Comparison of ENCODE assay signal across 28 cellular contexts in the genomic region with DNA sequence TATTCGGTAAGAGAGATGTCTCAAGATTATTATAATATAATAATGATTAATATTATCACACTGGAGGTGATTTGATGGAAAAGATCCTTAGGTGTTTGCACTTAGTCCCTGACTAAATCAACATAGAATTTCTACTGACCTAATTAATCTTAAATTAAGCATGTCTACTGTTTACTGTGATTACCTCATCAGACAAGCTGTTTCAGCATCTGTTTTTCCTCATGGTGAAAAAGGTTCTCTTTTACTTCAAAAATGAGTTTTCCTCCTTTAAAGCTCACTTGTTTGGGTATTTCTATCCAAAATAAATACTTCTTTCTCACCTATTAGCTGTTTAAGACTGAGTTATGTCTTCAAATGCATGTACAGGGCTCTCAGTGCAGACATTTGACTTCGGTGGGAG.
"Had no signal": no experiment of that assay in that cellular context is flagged by ENCODE, and none has a peak within 500 bp of the region (broad histone marks: within the 10 kb centered on the region; RNA-seq: fewer than 3 reads in every experiment).

No MANE protein-coding gene starts in this region.

- H3K4me1 Mint-ChIP-seq: immature natural killer cell; natural killer cell; stimulated activated memory B cell treated with anti-CD40 and anti-IgM and Interleukin-4, amounts not matched to agents 10 μg/mL and 1 μg/mL and 100 μg/mL, for 72 hours had no signal

- H3K27ac ChIP-seq: dorsolateral prefrontal cortex, esophagus muscularis mucosa, foreskin keratinocyte, heart right ventricle, lower lobe of right lung, ovary, psoas muscle, sigmoid colon, testis, tibial artery had no signal

- H3K27me3 Mint-ChIP-seq: stimulated activated memory B cell treated with anti-CD40 and anti-IgM and Interleukin-4, amounts not matched to agents 10 μg/mL and 1 μg/mL and 100 μg/mL, for 72 hours; type B pancreatic cell had no signal

- H3K27ac Mint-ChIP-seq: immature natural killer cell; natural killer cell; stimulated activated memory B cell treated with anti-CD40 and anti-IgM and Interleukin-4, amounts not matched to agents 10 μg/mL and 1 μg/mL and 100 μg/mL, for 72 hours; type B pancreatic cell had no signal

- H3K4me3 ChIP-seq: dorsolateral prefrontal cortex, esophagus muscularis mucosa, heart right ventricle, lower lobe of right lung, ovary, psoas muscle, sigmoid colon, testis, tibial artery had no signal

- DNase-seq: dorsolateral prefrontal cortex; effector CD4-positive, alpha-beta T cell; foreskin keratinocyte; glutamatergic neuron; heart right ventricle; hypothalamus; immature natural killer cell; islet precursor cell; kidney glomerular epithelial cell; left ventricle myocardium superior; lower lobe of right lung; natural killer cell; occipital lobe; ovary; posterior cingulate gyrus; psoas muscle; right cardiac atrium; sigmoid colon; stimulated activated CD4-positive, alpha-beta T cell treated with anti-CD3 and anti-CD28 coated beads, Interleukin-4, amount 100 ng/mL, for 4 hours; stimulated activated naive CD8-positive, alpha-beta T cell treated with anti-CD3 and anti-CD28 coated beads, Interleukin-15, Interleukin-2, amounts not matched to agents 100 U/mL and 50 U/mL, for 24 hours; substantia nigra; testis; tibial artery had no signal

- H3K36me3 ChIP-seq: esophagus muscularis mucosa, heart right ventricle, lower lobe of right lung, ovary, sigmoid colon, tibial artery had no signal

- H3K27me3 ChIP-seq: esophagus muscularis mucosa, heart right ventricle, ovary, sigmoid colon, testis, tibial artery had no signal

- H3K36me3 Mint-ChIP-seq: immature natural killer cell; natural killer cell; stimulated activated memory B cell treated with anti-CD40 and anti-IgM and Interleukin-4, amounts not matched to agents 10 μg/mL and 1 μg/mL and 100 μg/mL, for 72 hours; type B pancreatic cell had no signal

- H3K4me1 ChIP-seq: foreskin keratinocyte, heart right ventricle, lower lobe of right lung, psoas muscle, sigmoid colon, testis, tibial artery had no signal

- H3K4me3 Mint-ChIP-seq: immature natural killer cell; natural killer cell; stimulated activated memory B cell treated with anti-CD40 and anti-IgM and Interleukin-4, amounts not matched to agents 10 μg/mL and 1 μg/mL and 100 μg/mL, for 72 hours; type B pancreatic cell had no signal

- H3K9me3 ChIP-seq: esophagus muscularis mucosa, lower lobe of right lung, ovary, psoas muscle, sigmoid colon, testis, tibial artery had no signal

- H3K9me3 Mint-ChIP-seq: stimulated activated memory B cell treated with anti-CD40 and anti-IgM and Interleukin-4, amounts not matched to agents 10 μg/mL and 1 μg/mL and 100 μg/mL, for 72 hours; type B pancreatic cell had no signal

- FAIRE-seq: colon, endothelial cell of umbilical vein had no signal
